ENCODE assay signal across 12 cellular contexts in genomic region chr2:63055510-63056308, GRCh38. TPM values are rescaled to one million over a fixed set of nuclear protein-coding genes. Genes with fewer than 3 reads are reported as not detected.
DNase-seq lines count a peak whose midpoint lies in the region; ATAC-seq and TF ChIP-seq lines count a peak whose summit lies in the region.
"Had no signal": no experiment of that assay in that cellular context is flagged by ENCODE, and none has a peak within 500 bp of the region (broad histone marks: within the 10 kb centered on the region; RNA-seq: fewer than 3 reads in every experiment).

No MANE protein-coding gene starts in this region.

- H3K27ac Mint-ChIP-seq in activated naive CD8-positive, alpha-beta T cell treated with anti-CD3 and anti-CD28 coated beads, Interleukin-2, amount 50 U/mL, for 24 hours = peak overlapping the region; percentile 11
- H3K27ac Mint-ChIP-seq in memory B cell = peak overlapping the region; percentile 24

- no peak for ATAC-seq in activated T-cell treated with anti-CD3 and anti-CD28 coated beads, Interleukin-2, amount 50 U/mL, for 4 hours
- ATAC-seq in activated naive CD8-positive, alpha-beta T cell treated with anti-CD3 and anti-CD28 coated beads, Interleukin-2, amount 50 U/mL, for 24 hours = no peak
- ATAC-seq in memory B cell (ENCODE audit: low read depth) = no peak
- ATAC-seq in GM21423 (IDR thresholded peaks at IDR 0.05; ENCODE audit: unreplicated experiment) = no peak
- ATAC-seq in HG02884 (IDR thresholded peaks at IDR 0.05; ENCODE audit: unreplicated experiment) = no peak

- no peak for TF ChIP-seq POLR2A in stomach (IDR thresholded peaks at IDR 0.05)

- H3K4me3 ChIP-seq in stomach = peak overlapping the region in 3 of 4 donors; percentile 14 to 46 (median 19)

- DNase-seq in activated T-cell treated with anti-CD3 and anti-CD28 coated beads for 48 hours (ENCODE audit: low read depth) = peak; percentile 5
- no peak for DNase-seq in activated T-cell treated with anti-CD3 and anti-CD28 coated beads, Interleukin-2, amount 50 U/mL, for 4 hours
- peak; percentile 14 for DNase-seq in activated naive CD8-positive, alpha-beta T cell treated with anti-CD3 and anti-CD28 coated beads, Interleukin-2, amount 50 U/mL, for 24 hours
- DNase-seq in memory B cell (ENCODE audit: low spot score in 2 of 2) = peak in 1 of 2 donors; percentile 25
- no peak for DNase-seq in stomach
- no peak for DNase-seq in hepatic stellate cell (ENCODE audit: low spot score)
- DNase-seq: left cardiac atrium, NCI-H2081, T1000 had no signal

- H3K27me3 Mint-ChIP-seq in activated T-cell treated with anti-CD3 and anti-CD28 coated beads, Interleukin-2, amount 50 U/mL, for 4 hours (ENCODE audit: low read depth) = peaks cover 85% of the 10 kb centered on the region
- peaks cover 85% of the 10 kb centered on the region for H3K27me3 Mint-ChIP-seq in activated naive CD8-positive, alpha-beta T cell treated with anti-CD3 and anti-CD28 coated beads, Interleukin-2, amount 50 U/mL, for 24 hours
- peaks cover 51% of the 10 kb centered on the region for H3K27me3 Mint-ChIP-seq in memory B cell

- H3K4me1 ChIP-seq in stomach = peaks cover 50 to 82% (median 71%) of the 10 kb centered on the region in 4 donors

- no peak for TF ChIP-seq EP300 in stomach (IDR thresholded peaks at IDR 0.05)

- no peak overlapping the region for H3K4me3 Mint-ChIP-seq in activated T-cell treated with anti-CD3 and anti-CD28 coated beads, Interleukin-2, amount 50 U/mL, for 4 hours
- peak overlapping the region; percentile 55 for H3K4me3 Mint-ChIP-seq in activated naive CD8-positive, alpha-beta T cell treated with anti-CD3 and anti-CD28 coated beads, Interleukin-2, amount 50 U/mL, for 24 hours
- no peak overlapping the region for H3K4me3 Mint-ChIP-seq in memory B cell

- intact Hi-C loops in stomach (cut with DNase I; ENCODE audit: low total_unique reads) = no loop called here

- peaks cover 66% of the 10 kb centered on the region for H3K4me1 Mint-ChIP-seq in activated T-cell treated with anti-CD3 and anti-CD28 coated beads, Interleukin-2, amount 50 U/mL, for 4 hours (ENCODE audit: low read depth)
- H3K4me1 Mint-ChIP-seq in activated naive CD8-positive, alpha-beta T cell treated with anti-CD3 and anti-CD28 coated beads, Interleukin-2, amount 50 U/mL, for 24 hours = peaks cover 60% of the 10 kb centered on the region
- H3K4me1 Mint-ChIP-seq in memory B cell = peaks cover 38% of the 10 kb centered on the region

- WGBS in stomach, 5 donors = 12 to 32% (median 28%) methylated on average over 35 to 59 of the region's 59 CpGs

- H3K9me3 Mint-ChIP-seq in activated T-cell treated with anti-CD3 and anti-CD28 coated beads, Interleukin-2, amount 50 U/mL, for 4 hours = peaks cover 5% of the 10 kb centered on the region
- H3K9me3 Mint-ChIP-seq in activated naive CD8-positive, alpha-beta T cell treated with anti-CD3 and anti-CD28 coated beads, Interleukin-2, amount 50 U/mL, for 24 hours = peaks cover 4% of the 10 kb centered on the region
- peaks cover 3% of the 10 kb centered on the region for H3K9me3 Mint-ChIP-seq in memory B cell

- no peak for TF ChIP-seq CTCF in stomach (IDR thresholded peaks at IDR 0.05)

- H3K36me3 ChIP-seq in stomach = no peaks in the 10 kb centered on the region
- H3K36me3 ChIP-seq: BLaER1 treated with 17β-estradiol and CSF1 and Interleukin-3, amounts not matched to agents 10 nM and 100 nM had no signal

- no peak overlapping the region for H3K27ac ChIP-seq in stomach
- H3K27ac ChIP-seq: BLaER1 treated with 17β-estradiol and CSF1 and Interleukin-3, amounts not matched to agents 10 nM and 100 nM had no signal

- no peaks in the 10 kb centered on the region for H3K36me3 Mint-ChIP-seq in activated T-cell treated with anti-CD3 and anti-CD28 coated beads, Interleukin-2, amount 50 U/mL, for 4 hours (ENCODE audit: insufficient read depth)
- peaks cover 3% of the 10 kb centered on the region for H3K36me3 Mint-ChIP-seq in activated naive CD8-positive, alpha-beta T cell treated with anti-CD3 and anti-CD28 coated beads, Interleukin-2, amount 50 U/mL, for 24 hours (ENCODE audit: low read depth)
- H3K36me3 Mint-ChIP-seq in memory B cell = no peaks in the 10 kb centered on the region

- H3K27me3 ChIP-seq in stomach = peaks cover 56 to 100% (median 100%) of the 10 kb centered on the region in 3 donors

- H3K9me3 ChIP-seq in stomach = peaks cover 0 to 48% (median 13%) of the 10 kb centered on the region in 4 donors

RNA-seq across cellular contexts. Expression of gene OTX1, which starts 5.1 kb away (rescaled TPM):
- not detected for total RNA-seq in activated T-cell treated with anti-CD3 and anti-CD28 coated beads, Interleukin-2, amount 50 U/mL, for 4 hours
- total RNA-seq in stomach = not detected
- under 1 TPM in 2 of 3 donors, not detected in 1; 0.10 to 0.25 TPM for polyA plus RNA-seq in stomach
- total RNA-seq: left cardiac atrium had no signal

Comparison
In these comparisons a context has a peak if more than half of its experiments do, and no peak if none do; other contexts are left out.
1. DNase-seq: peak in activated T-cell treated with anti-CD3 and anti-CD28 coated beads for 48 hours (single experiment) and activated naive CD8-positive, alpha-beta T cell treated with anti-CD3 and anti-CD28 coated beads, Interleukin-2, amount 50 U/mL, for 24 hours (single experiment); none in activated T-cell treated with anti-CD3 and anti-CD28 coated beads, Interleukin-2, amount 50 U/mL, for 4 hours (single experiment), stomach (single experiment) and hepatic stellate cell (single experiment).